1 cellular context compared by ENCODE assay signal in the genomic region with DNA sequence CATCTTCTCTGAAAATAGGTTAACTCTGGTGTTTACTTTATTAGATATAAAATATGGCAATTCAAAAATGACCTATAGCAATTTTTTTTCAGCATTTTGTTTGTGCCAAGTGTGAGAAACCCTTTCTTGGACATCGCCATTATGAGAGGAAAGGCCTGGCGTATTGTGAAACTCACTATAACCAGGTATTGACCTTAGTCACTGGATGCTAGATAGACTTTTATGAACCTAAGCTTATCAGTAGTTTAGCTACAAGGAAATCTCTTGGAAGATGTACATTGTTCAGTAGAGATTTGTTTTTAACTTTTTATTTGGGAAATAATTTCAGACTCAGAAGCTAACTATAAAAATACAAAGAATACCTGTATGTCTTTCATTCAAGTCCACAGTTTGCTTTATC. TPM values are rescaled to one million over a fixed set of nuclear protein-coding genes. Genes with fewer than 3 reads are reported as not detected.
"Had no signal": no experiment of that assay in that cellular context is flagged by ENCODE, and none has a peak within 500 bp of the region (broad histone marks: within the 10 kb centered on the region; RNA-seq: fewer than 3 reads in every experiment).

No MANE protein-coding gene starts in this region.

RNA-seq across cellular contexts. Expression of gene LIMS3, which starts 21.7 kb away (rescaled TPM):
- total RNA-seq: renal cortical epithelial cell had no signal
